ENCODE assay signal across 23 cellular contexts in genomic region chr4:85773372-85773771, GRCh38.
"Had no signal": no experiment of that assay in that cellular context is flagged by ENCODE, and none has a peak within 500 bp of the region (broad histone marks: within the 10 kb centered on the region; RNA-seq: fewer than 3 reads in every experiment).

No MANE protein-coding gene starts in this region.

- H3K36me3 ChIP-seq: left ventricle myocardium inferior, lower lobe of right lung, neutrophil, right lobe of liver, suprapubic skin, tibial artery, upper lobe of left lung, uterus had no signal

- H3K27ac ChIP-seq: foreskin keratinocyte, hepatocyte, left ventricle myocardium inferior, lower lobe of right lung, neutrophil, psoas muscle, right lobe of liver, suprapubic skin, tibial artery, upper lobe of left lung, uterus had no signal

- ATAC-seq: effector memory CD8-positive, alpha-beta T cell; lower lobe of right lung; psoas muscle; right lobe of liver; stimulated activated effector memory CD8-positive, alpha-beta T cell treated with anti-CD3 and anti-CD28 coated beads, Interleukin-12 subunit alpha, Interleukin-12 subunit beta, amount 100 ng/mL, for 72 hours; stimulated activated naive CD8-positive, alpha-beta T cell treated with anti-CD3 and anti-CD28 coated beads, Interleukin-15, Interleukin-2, amounts not matched to agents 100 U/mL and 50 U/mL, for 24 hours had no signal

- H3K27me3 ChIP-seq: foreskin keratinocyte, hepatocyte, neutrophil, right lobe of liver, suprapubic skin, tibial artery, upper lobe of left lung, uterus had no signal

- H2AFZ ChIP-seq: hepatocyte had no signal

- H3K9me3 ChIP-seq: left ventricle myocardium inferior, lower lobe of right lung, neutrophil, psoas muscle, right lobe of liver, suprapubic skin, tibial artery, upper lobe of left lung, uterus had no signal

- H3K4me2 ChIP-seq: hepatocyte had no signal

- H3K4me1 ChIP-seq: uterus had no signal

- DNase-seq: effector memory CD8-positive, alpha-beta T cell; erythroblast; head of caudate nucleus; immature natural killer cell; kidney; left cardiac atrium; left ventricle myocardium inferior; lower lobe of right lung; naive B cell; psoas muscle; retina; right lobe of liver; stimulated activated CD4-positive, alpha-beta T cell treated with anti-CD3 and anti-CD28 coated beads, Interleukin-4, amount 100 ng/mL, for 1 hour; stimulated activated CD8-positive, alpha-beta memory T cell treated with anti-CD3 and anti-CD28 coated beads, Interleukin-4, amount 100 ng/mL, for 48 hours; stimulated activated naive CD8-positive, alpha-beta T cell treated with anti-CD3 and anti-CD28 coated beads, Interleukin-15, Interleukin-2, amounts not matched to agents 100 U/mL and 50 U/mL, for 24 hours; tibial artery; upper lobe of left lung; uterus had no signal

- H3K4me3 ChIP-seq: hepatocyte, left ventricle myocardium inferior, lower lobe of right lung, psoas muscle, right lobe of liver, suprapubic skin, tibial artery, upper lobe of left lung, uterus had no signal

- H3K79me2 ChIP-seq: hepatocyte had no signal
